ENCODE assay signal across 8 cellular contexts in genomic region chr1:153963850-153964331, GRCh38. TPM values are rescaled to one million over a fixed set of nuclear protein-coding genes. Genes with fewer than 3 reads are reported as not detected.
DNase-seq lines count a peak whose midpoint lies in the region; ATAC-seq and TF ChIP-seq lines count a peak whose summit lies in the region.

No MANE protein-coding gene starts in this region.

- peaks cover 0 to 26% of the 10 kb centered on the region in 2 donors for H3K36me3 Mint-ChIP-seq in CD4-positive, alpha-beta memory T cell
- H3K36me3 Mint-ChIP-seq in endothelial cell (ENCODE audit: low read depth, unreplicated experiment), result peaks cover 15% of the 10 kb centered on the region
- no peaks in the 10 kb centered on the region for H3K36me3 Mint-ChIP-seq in naive B cell

- peak overlapping the region; percentile 55 to 80 for H3K4me3 ChIP-seq in CD4-positive, alpha-beta memory T cell (ENCODE audit: low read length in 2 of 2)

- H3K27ac ChIP-seq in CD4-positive, alpha-beta memory T cell (ENCODE audit: low read depth, low read length), result peak overlapping the region; percentile 91

- H3K9me3 Mint-ChIP-seq in CD4-positive, alpha-beta memory T cell, result no peaks in the 10 kb centered on the region
- no peaks in the 10 kb centered on the region for H3K9me3 Mint-ChIP-seq in endothelial cell (ENCODE audit: unreplicated experiment)
- no peaks in the 10 kb centered on the region for H3K9me3 Mint-ChIP-seq in naive B cell

- no peak for DNase-seq in CD4-positive, alpha-beta memory T cell
- DNase-seq in RPMI8226 (peak; percentile 40), endothelial cell (ENCODE audit: low spot score) (peak; percentile 57), naive B cell (no peak), AG08396 (ENCODE audit: low spot score) (no peak), ureter (ENCODE audit: low spot score) (no peak)

- no peak for TF ChIP-seq CTCF in endothelial cell (IDR thresholded peaks at IDR 0.05; ENCODE audit: unreplicated experiment)

- H3K9me3 ChIP-seq in CD4-positive, alpha-beta memory T cell (ENCODE audit: control insufficient read depth in 1 of 2, low read length in 2 of 2), result no peaks in the 10 kb centered on the region

- H3K4me1 Mint-ChIP-seq in CD4-positive, alpha-beta memory T cell, result peaks cover 37 to 64% (median 51%) of the 10 kb centered on the region in 4 donors
- H3K4me1 Mint-ChIP-seq in endothelial cell (ENCODE audit: unreplicated experiment) (peaks cover 66% of the 10 kb centered on the region), naive B cell (peaks cover 49 to 83% (median 71%) of the 10 kb centered on the region in 3 donors)

- peaks cover 54% of the 10 kb centered on the region for H3K4me1 ChIP-seq in CD4-positive, alpha-beta memory T cell (ENCODE audit: insufficient read depth, low read length)

- peak; percentile 3 for ATAC-seq in GM21825 (IDR thresholded peaks at IDR 0.05; ENCODE audit: unreplicated experiment)
- ATAC-seq in naive B cell (ENCODE audit: low read depth in 2 of 2), result no peak
- no peak for ATAC-seq in GM18861 (IDR thresholded peaks at IDR 0.05; ENCODE audit: unreplicated experiment)

- POLR2A ChIA-PET in CD4-positive, alpha-beta memory T cell (lab: Charles Lee; ENCODE audit: partially characterized antibody), result interaction anchor here (1.1 to 3.3 kb wide), 7 partner anchors 9 to 166 kb away, joined by 3 to 70 read pairs (median 22); partner anchors contain the start of genes DENND4B, GATAD2B, JTB and RPS27

- H3K27me3 Mint-ChIP-seq in CD4-positive, alpha-beta memory T cell, result no peaks in the 10 kb centered on the region
- H3K27me3 Mint-ChIP-seq in endothelial cell (ENCODE audit: unreplicated experiment), result peaks cover 17% of the 10 kb centered on the region
- no peaks in the 10 kb centered on the region for H3K27me3 Mint-ChIP-seq in naive B cell

- no peaks in the 10 kb centered on the region for H3K27me3 ChIP-seq in CD4-positive, alpha-beta memory T cell (ENCODE audit: insufficient read depth, low read length)

- peak overlapping the region; percentile 90 to 98 (median 94) for H3K4me3 Mint-ChIP-seq in CD4-positive, alpha-beta memory T cell
- H3K4me3 Mint-ChIP-seq in endothelial cell (ENCODE audit: unreplicated experiment) (peak overlapping the region; percentile 96), naive B cell (peak overlapping the region; percentile 78 to 97 (median 94))

- H3K36me3 ChIP-seq in CD4-positive, alpha-beta memory T cell (ENCODE audit: insufficient read depth, low read length), result no peaks in the 10 kb centered on the region

- intact Hi-C loops in CD4-positive, alpha-beta memory T cell (cut with micrococcal nuclease), result loop anchor here (1.0 kb wide), 1 partner anchor 41 kb away; no protein-coding TSS in a partner anchor

- CTCF ChIA-PET in CD4-positive, alpha-beta memory T cell (lab: Charles Lee; ENCODE audit: partially characterized antibody), result interaction anchor here (1.6 to 8.4 kb wide), 5 partner anchors 12 to 40 kb away, joined by 5 to 70 read pairs (median 12); partner anchors contain the start of genes DENND4B, JTB and RAB13

- peak overlapping the region; percentile 86 to 98 (median 97) for H3K27ac Mint-ChIP-seq in CD4-positive, alpha-beta memory T cell
- peak overlapping the region; percentile 100 for H3K27ac Mint-ChIP-seq in endothelial cell (ENCODE audit: unreplicated experiment)
- peak overlapping the region; percentile 93 to 99 (median 96) for H3K27ac Mint-ChIP-seq in naive B cell

RNA-seq across cellular contexts. Expression of gene SLC39A1, which starts 0.6 kb away (rescaled TPM):
- total RNA-seq in CD4-positive, alpha-beta memory T cell, result 10 to 100 TPM; 21.6 to 21.9 TPM
- polyA plus RNA-seq in CD4-positive, alpha-beta memory T cell, result 10 to 100 TPM; 36.3 to 47.3 TPM
- 136 TPM for total RNA-seq in endothelial cell (ENCODE audit: unreplicated experiment)
- 10 to 100 TPM; 36.0 to 66.7 (median 52.6) TPM for polyA plus RNA-seq in naive B cell (ENCODE audit: low read depth in 6 of 6)
- 62.6 TPM for total RNA-seq in ureter

RNA-seq across cellular contexts. Expression of gene CREB3L4, which starts 3.8 kb away (rescaled TPM):
- 1 to 10 TPM; 7.4 to 9.8 TPM for total RNA-seq in CD4-positive, alpha-beta memory T cell
- polyA plus RNA-seq in CD4-positive, alpha-beta memory T cell, result 1 to 10 TPM; 1.2 to 5.2 TPM
- 13.2 TPM for total RNA-seq in endothelial cell (ENCODE audit: unreplicated experiment)
- polyA plus RNA-seq in naive B cell (ENCODE audit: low read depth in 6 of 6), result 10 to 100 TPM; 12.2 to 16.9 (median 15.6) TPM
- total RNA-seq in ureter, result 13.9 TPM

RNA-seq across cellular contexts. Expression of gene CRTC2, which starts 5.5 kb away (rescaled TPM):
- total RNA-seq in CD4-positive, alpha-beta memory T cell, result 100 to 1,000 TPM; 112 to 113 TPM
- 10 to 100 TPM; 12.3 to 54.3 TPM for polyA plus RNA-seq in CD4-positive, alpha-beta memory T cell
- total RNA-seq in endothelial cell (ENCODE audit: unreplicated experiment) (69.9 TPM), ureter (32.7 TPM)
- 10 to 100 TPM; 24.6 to 59.8 (median 35.8) TPM for polyA plus RNA-seq in naive B cell (ENCODE audit: low read depth in 6 of 6)

RNA-seq across cellular contexts. Expression of gene JTB, which starts 13.6 kb away (rescaled TPM):
- 100 to 1,000 TPM; 121 to 130 TPM for total RNA-seq in CD4-positive, alpha-beta memory T cell
- 100 to 1,000 TPM; 283 to 445 TPM for polyA plus RNA-seq in CD4-positive, alpha-beta memory T cell
- total RNA-seq in endothelial cell (ENCODE audit: unreplicated experiment) (58.7 TPM), ureter (103 TPM)
- 100 to 1,000 TPM; 339 to 480 (median 361) TPM for polyA plus RNA-seq in naive B cell (ENCODE audit: low read depth in 6 of 6)

RNA-seq across cellular contexts. Expression of gene DENND4B, which starts 17.4 kb away (rescaled TPM):
- total RNA-seq in CD4-positive, alpha-beta memory T cell, result 100 to 1,000 TPM; 211 to 216 TPM
- 10 to 100 TPM in 1 of 2 donors, 1 to 10 TPM in 1; 6.9 to 34.0 TPM for polyA plus RNA-seq in CD4-positive, alpha-beta memory T cell
- total RNA-seq in endothelial cell (ENCODE audit: unreplicated experiment), result 53.1 TPM
- polyA plus RNA-seq in naive B cell (ENCODE audit: low read depth in 6 of 6), result 10 to 100 TPM in 5 of 6 donors, 1 to 10 TPM in 1; 6.5 to 52.8 (median 29.7) TPM
- total RNA-seq in ureter, result 69.4 TPM

Comparison
In these comparisons a context has a peak if more than half of its experiments do, and no peak if none do; other contexts are left out.
1. DNase-seq: peak in RPMI8226 (single experiment) and endothelial cell (single experiment); none in CD4-positive, alpha-beta memory T cell (0 of 5), naive B cell (single experiment), AG08396 (single experiment) and ureter (single experiment).
2. Peak in every context shown above with its lines, with median percentiles within 50 percentile points of each other: H3K27ac Mint-ChIP-seq and H3K4me3 Mint-ChIP-seq.